Comparison of ENCODE assay signal across 17 cellular contexts in the genomic region with DNA sequence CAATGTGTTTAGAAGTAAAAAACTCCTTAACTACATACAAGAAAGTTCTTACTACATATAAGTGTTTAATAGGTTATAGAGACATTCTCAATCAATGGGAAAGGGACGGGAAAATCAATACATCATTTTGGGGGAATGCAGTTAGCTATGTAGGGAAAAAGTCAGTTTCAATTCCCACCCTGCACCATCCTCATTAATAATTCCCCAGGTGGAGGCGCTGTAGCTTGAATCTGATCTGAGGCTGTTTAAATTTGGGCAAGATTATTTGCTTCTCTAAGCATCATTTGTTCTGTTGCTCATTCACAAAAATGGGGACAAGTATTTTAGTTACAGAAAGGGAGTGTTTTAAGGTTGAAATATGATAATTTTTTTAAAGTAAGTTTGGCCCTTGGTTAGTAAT. TPM values are rescaled to one million over a fixed set of nuclear protein-coding genes. Genes with fewer than 3 reads are reported as not detected.
DNase-seq lines count a peak whose midpoint lies in the region; ATAC-seq, FAIRE-seq and TF ChIP-seq lines count a peak whose summit lies in the region.
"Had no signal": no experiment of that assay in that cellular context is flagged by ENCODE, and none has a peak within 500 bp of the region (broad histone marks: within the 10 kb centered on the region; RNA-seq: fewer than 3 reads in every experiment).

No MANE protein-coding gene starts in this region.

- TF ChIP-seq POLR2A in HepG2 (IDR thresholded peaks at IDR 0.05; ENCODE audit: insufficient read depth in 1 of 2, low read depth in 2 of 2, low read length in 2 of 2) = no peak
- no peak for TF ChIP-seq POLR2A in right lobe of liver (IDR thresholded peaks at IDR 0.05)
- TF ChIP-seq POLR2A in NB4 (IDR thresholded peaks at IDR 0.05; ENCODE audit: extremely low read depth, insufficient read length) = no peak

- no peaks in the 10 kb centered on the region for H3K79me2 ChIP-seq in HepG2 (ENCODE audit: insufficient read depth, low read length)

- intact Hi-C loops in HepG2 (cut with micrococcal nuclease; ENCODE audit: unreplicated experiment) = no loop called here
- intact Hi-C loops in right lobe of liver (cut with DNase I) = no loop called here

- no peak for ATAC-seq in HepG2
- ATAC-seq in right lobe of liver = no peak
- no peak for ATAC-seq in GM19467 (IDR thresholded peaks at IDR 0.05; ENCODE audit: unreplicated experiment)
- ATAC-seq: stimulated activated naive B cell treated with anti-CD40 and anti-IgM and Interleukin-4, amounts not matched to agents 10 μg/mL and 1 μg/mL and 100 μg/mL, for 72 hours had no signal

- H3K4me1 ChIP-seq in HepG2 (ENCODE audit: insufficient read depth, low read length) (no peaks in the 10 kb centered on the region), right lobe of liver (no peaks in the 10 kb centered on the region)
- H3K4me1 ChIP-seq: left ventricle myocardium inferior, transverse colon had no signal

- H3K9ac ChIP-seq in HepG2 (ENCODE audit: insufficient read depth, low read depth, low read length) = no peak overlapping the region

- CTCF ChIA-PET in HepG2 (lab: Yijun Ruan, JAX; ENCODE audit: low intra/inter-chr PET ratio, low total read pairs) = no interaction called here

- H3K9me3 ChIP-seq in HepG2 (ENCODE audit: low read length) = no peaks in the 10 kb centered on the region
- H3K9me3 ChIP-seq in right lobe of liver = no peaks in the 10 kb centered on the region
- H3K9me3 ChIP-seq: left ventricle myocardium inferior, MG63, transverse colon had no signal

- H3K4me2 ChIP-seq in HepG2 (ENCODE audit: low read depth, low read length) = no peak overlapping the region

- H3K27ac ChIP-seq in HepG2 (ENCODE audit: extremely low read length, insufficient read depth, low read length) (no peak overlapping the region), right lobe of liver (no peak overlapping the region)
- H3K27ac ChIP-seq: left ventricle myocardium inferior, transverse colon had no signal

- no peak for TF ChIP-seq RAD21 in HepG2 (CRISPR knock-in tag; IDR thresholded peaks at IDR 0.05)

- BruUV-seq in HepG2 (replicated peaks; lab: Mats Ljungman, UMichigan) = no TSS peak

- in situ Hi-C loops in HepG2 (cut with HindIII; ENCODE audit: extremely low pct_ligation_motif_present, low pct_unique_long_range_greater_than_20kb) = no loop called here

- 86% methylated on average over 2 of the region's 2 CpGs for WGBS in HepG2 (ENCODE audit: low lambda C conversion rate)
- 45% methylated on average over 2 of the region's 2 CpGs for WGBS in right lobe of liver (ENCODE audit: insufficient coverage, low coverage, low lambda C conversion rate, missing lambda C conversion rate)

- H3K36me3 ChIP-seq in HepG2 (replicated peaks in 1 of 2; ENCODE audit: control insufficient read depth in 1 of 2, insufficient read depth in 2 of 2, low read length in 2 of 2) = no peaks in the 10 kb centered on the region
- H3K36me3 ChIP-seq in right lobe of liver = no peaks in the 10 kb centered on the region
- H3K36me3 ChIP-seq: left ventricle myocardium inferior, MG63, transverse colon had no signal

- no peak for DNase-seq in HepG2 (ENCODE audit: low spot score)
- no peak for DNase-seq in right lobe of liver
- no peak for DNase-seq in NB4 (ENCODE audit: low read depth)
- DNase-seq in choroid plexus epithelial cell (ENCODE audit: low read depth) = no peak
- DNase-seq in urothelium cell line (ENCODE audit: low spot score) = no peak
- no peak for DNase-seq in activated CD4-positive, CD25-positive, alpha-beta regulatory T cell (lab: John Stamatoyannopoulos, UW)
- DNase-seq in T-helper 9 cell = no peak
- DNase-seq: activated CD8-positive, alpha-beta memory T cell treated with anti-CD3 and anti-CD28 coated beads for 24 hours; left ventricle myocardium inferior; MG63; NCI-H1694 treated with DMSO at 0.1 percent for 48 hours; NCI-H2227 treated with DMSO at 0.1 percent for 48 hours; stimulated activated naive B cell treated with anti-CD40 and anti-IgM and Interleukin-4, amounts not matched to agents 10 μg/mL and 1 μg/mL and 100 μg/mL, for 72 hours; SW 1271; transverse colon had no signal

- H3K27me3 ChIP-seq in HepG2 (ENCODE audit: control insufficient read depth in 1 of 2, insufficient read depth in 2 of 2, low read length in 2 of 2) (peaks cover 0 to 16% of the 10 kb centered on the region in 2 experiments; a peak in 2 of 5 replicates), right lobe of liver (no peaks in the 10 kb centered on the region)
- H3K27me3 ChIP-seq: MG63 had no signal

- FAIRE-seq in HepG2 (lab: Jason Lieb, UNC) = peak; percentile 23
- FAIRE-seq in urothelium cell line (lab: Jason Lieb, UNC) = no peak

- POLR2A ChIA-PET in HepG2 (lab: Yijun Ruan, JAX) = no interaction called here

- TF ChIP-seq CTCF in HepG2 (CRISPR knock-in tag; IDR thresholded peaks at IDR 0.05) (no peak), right lobe of liver (IDR thresholded peaks at IDR 0.05) (no peak), NB4 (IDR thresholded peaks at IDR 0.05; ENCODE audit: low read depth, low read length) (peak; percentile 9), choroid plexus epithelial cell (conservative IDR thresholded peaks at IDR 0.05; ENCODE audit: low read depth, low read length) (peak; percentile 11)

- no peak overlapping the region for H2AFZ ChIP-seq in HepG2 (ENCODE audit: low read length)

- TF ChIP-seq EP300 in HepG2 (IDR thresholded peaks at IDR 0.05; ENCODE audit: low read depth in 2 of 2, low read length in 2 of 2) (no peak), HepG2 (CRISPR knock-in tag; IDR thresholded peaks at IDR 0.05; ENCODE audit: borderline replicate concordance) (no peak)

- H3K4me3 ChIP-seq in HepG2 (replicated peaks in 1 of 3; ENCODE audit: insufficient read depth in 1 of 3, low read depth in 2 of 3, low read length in 3 of 3) (no peak overlapping the region), right lobe of liver (no peak overlapping the region), NB4 (ENCODE audit: low read depth, low read length) (no peak overlapping the region), choroid plexus epithelial cell (ENCODE audit: low read depth, low read length) (no peak overlapping the region)
- H3K4me3 ChIP-seq: left ventricle myocardium inferior, MG63, transverse colon had no signal

- H4K20me1 ChIP-seq in HepG2 (ENCODE audit: insufficient read depth, low read length) = no peaks in the 10 kb centered on the region

TF ChIP-seq in HepG2, 621 proteins besides CTCF, POLR2A, EP300 and RAD21 (continues in another document):
- TF ChIP-seq MTF1 (CRISPR knock-in tag; IDR thresholded peaks at IDR 0.05) = no peak
- no peak for TF ChIP-seq KAT2B (IDR thresholded peaks at IDR 0.05; ENCODE audit: borderline replicate concordance, low read depth, low read length)
- no peak for TF ChIP-seq ZNF430 (CRISPR knock-in tag; IDR thresholded peaks at IDR 0.05)
- TF ChIP-seq ZNF740 (CRISPR knock-in tag; IDR thresholded peaks at IDR 0.05) = no peak
- TF ChIP-seq TSC22D2 (CRISPR knock-in tag; IDR thresholded peaks at IDR 0.05; ENCODE audit: borderline replicate concordance) = no peak
- no peak for TF ChIP-seq ZNF414 (CRISPR knock-in tag; IDR thresholded peaks at IDR 0.05)
- no peak for TF ChIP-seq FOXK2 (IDR thresholded peaks at IDR 0.05)
- TF ChIP-seq TEAD3 (CRISPR knock-in tag; optimal IDR thresholded peaks at IDR 0.05; ENCODE audit: borderline replicate concordance) = no peak
- no peak for TF ChIP-seq ZNF260 (CRISPR knock-in tag; IDR thresholded peaks at IDR 0.05; ENCODE audit: borderline replicate concordance, low read depth)
- no peak for TF ChIP-seq SYNCRIP (IDR thresholded peaks at IDR 0.05; ENCODE audit: insufficient read depth, low read depth, low read length)
- no peak for TF ChIP-seq FOSL1 (CRISPR knock-in tag; IDR thresholded peaks at IDR 0.05; ENCODE audit: borderline replicate concordance)
- no peak for TF ChIP-seq RORA (CRISPR knock-in tag; IDR thresholded peaks at IDR 0.05)
- no peak for TF ChIP-seq ZNF782 (CRISPR knock-in tag; IDR thresholded peaks at IDR 0.05; ENCODE audit: borderline replicate concordance)
- TF ChIP-seq NPAS2 (CRISPR knock-in tag; IDR thresholded peaks at IDR 0.05; ENCODE audit: borderline replicate concordance) = no peak
- no peak for TF ChIP-seq NFYC (CRISPR knock-in tag; IDR thresholded peaks at IDR 0.05)

RNA-seq across cellular contexts. Expression of gene OLIG3, which starts 19.1 kb away (rescaled TPM):
- total RNA-seq in HepG2 (2016; rRNA removed; fragmentation: Illumina TruSeq; extraction: Trizol) = not detected in 2 replicates
- total RNA-seq in HepG2 (2016; cell fraction: cytosol; rRNA removed; fragmentation: Illumina TruSeq; extraction: Trizol; ENCODE audit: low read depth) = not detected in 2 replicates
- total RNA-seq in HepG2 (2016; cell fraction: insoluble cytoplasmic fraction; rRNA removed; fragmentation: Illumina TruSeq; extraction: Trizol) = not detected in 2 replicates
- not detected in 2 replicates for total RNA-seq in HepG2 (2016; cell fraction: membrane; rRNA removed; fragmentation: Illumina TruSeq; extraction: Trizol)
- total RNA-seq in HepG2 (2016; cell fraction: nucleus; rRNA removed; fragmentation: Illumina TruSeq; extraction: Trizol) = not detected in 2 replicates
- 0.03 TPM in 1 of 2 replicates, not detected in the other for polyA plus RNA-seq in HepG2 (2011; rRNA removed)
- polyA plus RNA-seq in HepG2 (2011; cell fraction: cytosol; rRNA removed) = 0.03 TPM in 1 of 2 replicates, not detected in the other
- not detected in 2 replicates for polyA plus RNA-seq in HepG2 (2011; cell fraction: nucleus; rRNA removed)
- not detected in 2 replicates for polyA plus RNA-seq in HepG2 (2012)
- not detected in 2 replicates for polyA plus RNA-seq in HepG2 (2016; cell fraction: cytosol; fragmentation: Illumina TruSeq; extraction: Trizol; ENCODE audit: low read depth)
- not detected in 2 replicates for polyA plus RNA-seq in HepG2 (2016; cell fraction: insoluble cytoplasmic fraction; fragmentation: Illumina TruSeq; extraction: Trizol; ENCODE audit: low read depth)
- polyA plus RNA-seq in HepG2 (2016; cell fraction: membrane; fragmentation: Illumina TruSeq; extraction: Trizol; ENCODE audit: low read depth) = not detected in 2 replicates
- polyA plus RNA-seq in HepG2 (2016; cell fraction: nucleus; fragmentation: Illumina TruSeq; extraction: Trizol; ENCODE audit: insufficient read depth, low read depth) = not detected in 2 replicates
- not detected in 2 replicates for polyA minus RNA-seq in HepG2 (2011; rRNA and poly(A)+ RNA removed; ENCODE audit: low replicate concordance)
- not detected in 2 replicates for polyA minus RNA-seq in HepG2 (2011; cell fraction: cytosol; rRNA and poly(A)+ RNA removed)
- polyA minus RNA-seq in HepG2 (2011; cell fraction: nucleus; rRNA and poly(A)+ RNA removed) = not detected in 2 replicates
- total RNA-seq in right lobe of liver = not detected
- total RNA-seq: left ventricle myocardium inferior, mononuclear cell, transverse colon had no signal

Comparison
In these comparisons a context has a peak if more than half of its experiments do, and no peak if none do; other contexts are left out.
1. CTCF ChIP-seq: peak in NB4 (single experiment) and choroid plexus epithelial cell (single experiment); none in HepG2 (single experiment) and right lobe of liver (0 of 4).